In genomic region chr3:21722301-21722700, GRCh38 we compare ENCODE assay signal across 27 cellular contexts. TPM values are rescaled to one million over a fixed set of nuclear protein-coding genes. Genes with fewer than 3 reads are reported as not detected.
"Had no signal": no experiment of that assay in that cellular context is flagged by ENCODE, and none has a peak within 500 bp of the region (broad histone marks: within the 10 kb centered on the region; RNA-seq: fewer than 3 reads in every experiment).

No MANE protein-coding gene starts in this region.

- H3K4me3 ChIP-seq: colonic mucosa, esophagus squamous epithelium, gastrocnemius medialis, lung, prostate gland, right atrium auricular region, smooth muscle cell, stomach, tibial artery had no signal

- H3K4me2 ChIP-seq: smooth muscle cell had no signal

- H3K27me3 Mint-ChIP-seq: dendritic cell treated with granulocyte-macrophage colony-stimulating factor and Interleukin-4, amounts not matched to agents 40 ng/mL and 50 ng/mL, for 4 days; naive thymus-derived CD8-positive, alpha-beta T cell; type B pancreatic cell had no signal

- H3K4me3 Mint-ChIP-seq: dendritic cell treated with granulocyte-macrophage colony-stimulating factor and Interleukin-4, amounts not matched to agents 40 ng/mL and 50 ng/mL, for 4 days; endodermal cell; naive thymus-derived CD8-positive, alpha-beta T cell; nephron progenitor cell; type B pancreatic cell had no signal

- H3K4me1 ChIP-seq: colonic mucosa, esophagus squamous epithelium, gastrocnemius medialis, prostate gland, right atrium auricular region had no signal

- H3K4me1 Mint-ChIP-seq: naive thymus-derived CD8-positive, alpha-beta T cell; nephron progenitor cell had no signal

- H3K27me3 ChIP-seq: colonic mucosa, esophagus squamous epithelium, gastrocnemius medialis, right atrium auricular region, stomach, tibial artery had no signal

- H3K36me3 ChIP-seq: colonic mucosa, esophagus squamous epithelium, gastrocnemius medialis, prostate gland, right atrium auricular region, stomach, tibial artery had no signal

- H3K36me3 Mint-ChIP-seq: type B pancreatic cell had no signal

- H3K9me3 ChIP-seq: colonic mucosa, esophagus squamous epithelium, gastrocnemius medialis, prostate gland, right atrium auricular region, tibial artery had no signal

- H3K27ac Mint-ChIP-seq: dendritic cell treated with granulocyte-macrophage colony-stimulating factor and Interleukin-4, amounts not matched to agents 40 ng/mL and 50 ng/mL, for 4 days; endodermal cell; naive thymus-derived CD8-positive, alpha-beta T cell; nephron progenitor cell; type B pancreatic cell had no signal

- ATAC-seq: gastrocnemius medialis; naive thymus-derived CD8-positive, alpha-beta T cell; sciatic nerve had no signal

- H3K27ac ChIP-seq: colonic mucosa, esophagus squamous epithelium, gastrocnemius medialis, prostate gland, right atrium auricular region, stomach had no signal

- DNase-seq: colonic mucosa; effector CD8-positive, alpha-beta T cell; endodermal cell; erythroblast; esophagus squamous epithelium; gastrocnemius medialis; head of caudate nucleus; left ventricle myocardium superior; mesenchymal stem cell; midbrain; naive thymus-derived CD8-positive, alpha-beta T cell; nephron progenitor cell; nucleus accumbens; stimulated activated CD4-positive, alpha-beta T cell treated with anti-CD3 and anti-CD28 coated beads, Interleukin-12 subunit alpha, Interleukin-12 subunit beta, amount 100 ng/mL, for 4 hours; stimulated activated CD4-positive, alpha-beta T cell treated with anti-CD3 and anti-CD28 coated beads, Interleukin-1b, Interleukin-23, amount 100 ng/mL, for 48 hours; stimulated activated CD4-positive, alpha-beta T cell treated with anti-CD3 and anti-CD28 coated beads, Interleukin-4, amount 100 ng/mL, for 1 hour; stimulated activated CD8-positive, alpha-beta memory T cell treated with anti-CD3 and anti-CD28 coated beads, Interleukin-4, amount 100 ng/mL, for 48 hours; stimulated activated naive CD4-positive, alpha-beta T cell; stomach; tibial artery had no signal

RNA-seq across cellular contexts. Expression of gene ZNF385D, which starts 28.7 kb away (rescaled TPM):
- total RNA-seq: naive thymus-derived CD8-positive, alpha-beta T cell had no signal
- polyA plus RNA-seq: naive thymus-derived CD8-positive, alpha-beta T cell had no signal
